1 cellular context compared by ENCODE assay signal in genomic region chr20:1467355-1468116, GRCh38.
TF ChIP-seq lines count a peak whose summit lies in the region.

No MANE protein-coding gene starts in this region.

TF ChIP-seq in K562, 482 proteins besides CTCF, POLR2A, EP300 and RAD21 (continued from another document and continues in another):
- TF ChIP-seq TRIM25 (IDR thresholded peaks at IDR 0.05; ENCODE audit: borderline replicate concordance) = no peak
- no peak for TF ChIP-seq ZNF324 (CRISPR knock-in tag; IDR thresholded peaks at IDR 0.05)
- no peak for TF ChIP-seq SLC30A9 (CRISPR knock-in tag; IDR thresholded peaks at IDR 0.05)
- no peak for TF ChIP-seq ZNF146 (CRISPR knock-in tag; IDR thresholded peaks at IDR 0.05; ENCODE audit: unreplicated experiment)
- no peak for TF ChIP-seq HEY1 (CRISPR knock-in tag; IDR thresholded peaks at IDR 0.05; ENCODE audit: borderline replicate concordance)
- no peak for TF ChIP-seq ZNF398 (CRISPR knock-in tag; IDR thresholded peaks at IDR 0.05)
- TF ChIP-seq GMEB1 (CRISPR knock-in tag; IDR thresholded peaks at IDR 0.05) = no peak
- TF ChIP-seq ZFPM2 (CRISPR knock-in tag; IDR thresholded peaks at IDR 0.05) = no peak
- no peak for TF ChIP-seq XRCC3 (IDR thresholded peaks at IDR 0.05)
- no peak for TF ChIP-seq TFAM (CRISPR knock-in tag; conservative IDR thresholded peaks at IDR 0.05)
- TF ChIP-seq BRF1 (IDR thresholded peaks at IDR 0.05; ENCODE audit: borderline replicate concordance, extremely low read depth, insufficient read length) = no peak
- no peak for TF ChIP-seq MTA1 (IDR thresholded peaks at IDR 0.05; ENCODE audit: borderline replicate concordance)
- no peak for TF ChIP-seq CCAR2 (IDR thresholded peaks at IDR 0.05; ENCODE audit: low read depth, low read length)
- TF ChIP-seq ZNF511 (CRISPR knock-in tag; IDR thresholded peaks at IDR 0.05) = no peak
- no peak for TF ChIP-seq FOSL1 (tag; conservative IDR thresholded peaks at IDR 0.05)
- TF ChIP-seq SMARCB1 (IDR thresholded peaks at IDR 0.05; ENCODE audit: insufficient read length, low read depth) = no peak
- 0 out of 2 replicates have a peak, but pooled peaks have one; percentile 39 for TF ChIP-seq POLR2AphosphoS2 (IDR thresholded peaks at IDR 0.05; ENCODE audit: low read length)
- TF ChIP-seq RAD51 (IDR thresholded peaks at IDR 0.05; ENCODE audit: borderline replicate concordance, low read depth) = no peak
- TF ChIP-seq E2F1 (CRISPR knock-in tag; IDR thresholded peaks at IDR 0.05) = peak; percentile 96
- no peak for TF ChIP-seq ZHX1 (conservative IDR thresholded peaks at IDR 0.05; ENCODE audit: low read length)
- TF ChIP-seq ZMIZ1 (IDR thresholded peaks at IDR 0.05; ENCODE audit: low read depth in 2 of 2, low read length in 2 of 2) = no peak
- TF ChIP-seq RBM14 (IDR thresholded peaks at IDR 0.05; ENCODE audit: borderline replicate concordance, insufficient read depth, low read depth, low read length) = no peak
- TF ChIP-seq NRF1 (conservative IDR thresholded peaks at IDR 0.05 in 1 of 2, IDR thresholded peaks at IDR 0.05 in 1 of 2) = peak; percentile 32 to 51; a peak in 3 of 4 replicates
- peak; percentile 80; the same call in 1 of the 2 replicates for TF ChIP-seq E2F3 (CRISPR knock-in tag; IDR thresholded peaks at IDR 0.05)
- peak; percentile 100 for TF ChIP-seq FOXM1 (IDR thresholded peaks at IDR 0.05; ENCODE audit: low read depth)
- peak; percentile 100 for TF ChIP-seq FOXM1 (CRISPR knock-in tag; IDR thresholded peaks at IDR 0.05; ENCODE audit: low read depth)
- no peak for TF ChIP-seq KLF16 (IDR thresholded peaks at IDR 0.05)
- TF ChIP-seq KHSRP (IDR thresholded peaks at IDR 0.05) = no peak
- TF ChIP-seq GABPA (tag; conservative IDR thresholded peaks at IDR 0.05; ENCODE audit: low read depth) = no peak
- TF ChIP-seq U2AF2 (optimal IDR thresholded peaks at IDR 0.05; ENCODE audit: low read depth, low read length) = no peak
- peak; percentile 70 for TF ChIP-seq ZFP36 (IDR thresholded peaks at IDR 0.05; ENCODE audit: low read depth, low read length, partially characterized antibody)
- no peak for TF ChIP-seq MCM7 (IDR thresholded peaks at IDR 0.05)
- TF ChIP-seq BHLHE40 (IDR thresholded peaks at IDR 0.05; ENCODE audit: low read length) = no peak
- TF ChIP-seq KAT7 (CRISPR knock-in tag; IDR thresholded peaks at IDR 0.05; ENCODE audit: borderline replicate concordance) = peak; percentile 56; the same call in 1 of the 2 replicates
- no peak for TF ChIP-seq MYNN (IDR thresholded peaks at IDR 0.05)
- TF ChIP-seq MYNN (CRISPR knock-in tag; IDR thresholded peaks at IDR 0.05) = no peak
- no peak; the same call in 1 of the 2 replicates for TF ChIP-seq MAFK (IDR thresholded peaks at IDR 0.05; ENCODE audit: low read length)
- no peak for TF ChIP-seq RBBP5 (IDR thresholded peaks at IDR 0.05; ENCODE audit: borderline replicate concordance, insufficient read depth, low read length, poor library complexity, severe bottlenecking)
- peak; percentile 94 for TF ChIP-seq CEBPG (CRISPR knock-in tag; IDR thresholded peaks at IDR 0.05)
- TF ChIP-seq CEBPG (tag; conservative IDR thresholded peaks at IDR 0.05 in 1 of 2, IDR thresholded peaks at IDR 0.05 in 1 of 2) = peak; percentile 91 to 93
- no peak for TF ChIP-seq NR2C2 (CRISPR knock-in tag; IDR thresholded peaks at IDR 0.05)
- no peak; the same call in 1 of the 2 replicates for TF ChIP-seq NR2C2 (tag; IDR thresholded peaks at IDR 0.05)
- no peak for TF ChIP-seq TAF15 (IDR thresholded peaks at IDR 0.05; ENCODE audit: low read depth, low read length)
- TF ChIP-seq RREB1 (CRISPR knock-in tag; IDR thresholded peaks at IDR 0.05) = no peak
- no peak for TF ChIP-seq PHF21A (IDR thresholded peaks at IDR 0.05; ENCODE audit: borderline replicate concordance, low read depth)
- TF ChIP-seq ZNF717 (CRISPR knock-in tag; IDR thresholded peaks at IDR 0.05) = no peak
- TF ChIP-seq FOXP1 (CRISPR knock-in tag; IDR thresholded peaks at IDR 0.05) = peak; percentile 82; the same call in 1 of the 2 replicates
